11 cellular contexts compared by ENCODE assay signal in the genomic region with DNA sequence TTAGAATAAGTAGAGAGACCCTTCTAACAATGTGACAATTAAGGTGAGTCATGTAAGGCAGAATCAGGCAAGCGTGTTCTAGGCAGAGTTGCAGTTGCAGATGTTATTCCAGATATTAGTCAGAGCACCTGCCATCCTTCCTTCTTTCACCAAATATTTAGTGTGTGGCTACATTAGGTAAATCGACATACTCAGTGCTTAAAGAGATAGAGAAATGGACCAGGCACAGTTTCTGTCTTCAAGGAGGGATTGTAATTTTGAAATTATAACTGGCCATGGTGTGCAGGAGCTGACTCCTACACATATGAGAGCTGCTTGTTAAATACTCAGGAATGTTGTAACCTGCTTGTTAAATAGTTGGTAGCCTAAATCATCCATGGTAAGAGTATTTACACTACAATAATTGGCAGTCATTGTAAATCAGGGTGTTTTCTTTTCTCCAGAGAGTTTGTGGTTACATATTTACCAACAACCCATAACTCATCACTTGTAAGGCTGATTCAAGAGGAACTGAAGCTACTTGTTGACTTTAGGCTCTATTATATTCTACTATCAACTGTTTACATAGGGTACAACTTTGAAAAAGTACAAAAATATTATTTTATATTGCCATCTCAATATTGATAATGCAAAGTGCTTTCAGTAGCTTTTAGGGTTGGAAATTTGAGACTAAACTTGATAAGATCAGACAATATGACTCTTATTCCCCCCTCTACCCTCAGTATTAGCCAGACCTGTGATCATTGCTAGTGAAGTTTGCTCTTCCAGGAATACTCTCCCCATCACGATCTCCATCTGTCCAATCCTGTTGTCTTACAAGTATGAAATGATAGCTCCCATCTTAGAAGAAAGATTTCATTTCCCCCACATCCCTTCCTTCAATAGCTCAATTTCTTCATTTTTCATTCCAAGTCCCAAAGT.
A peak's percentile ranks its signal among the peaks of the same experiment; 100 is the strongest.
DNase-seq lines count a peak whose midpoint lies in the region; ATAC-seq lines count a peak whose summit lies in the region.
"Had no signal": no experiment of that assay in that cellular context is flagged by ENCODE, and none has a peak within 500 bp of the region (broad histone marks: within the 10 kb centered on the region; RNA-seq: fewer than 3 reads in every experiment).

No MANE protein-coding gene starts in this region.

- H3K4me1 Mint-ChIP-seq in activated naive CD4-positive, alpha-beta T cell treated with anti-CD3 and anti-CD28 coated beads, Interleukin-2, amount 10 ng/mL, durations not matched to agents 7 days and 5 days = no peaks in the 10 kb centered on the region
- no peaks in the 10 kb centered on the region for H3K4me1 Mint-ChIP-seq in activated CD8-positive, alpha-beta memory T cell treated with anti-CD3 and anti-CD28 coated beads, Interleukin-2, amount 10 ng/mL, durations not matched to agents 7 days and 5 days
- H3K4me1 Mint-ChIP-seq: memory B cell had no signal

- CTCF ChIA-PET in activated naive CD4-positive, alpha-beta T cell treated with anti-CD3 and anti-CD28 coated beads, Interleukin-2, amount 10 ng/mL, durations not matched to agents 7 days and 5 days (lab: Charles Lee) = no interaction called here
- CTCF ChIA-PET in activated CD8-positive, alpha-beta memory T cell treated with anti-CD3 and anti-CD28 coated beads, Interleukin-2, amount 10 ng/mL, durations not matched to agents 7 days and 5 days (lab: Charles Lee) = no interaction called here

- DNase-seq in EH (ENCODE audit: low read depth) (peak; percentile 60), SHP77 (lab: John Stamatoyannopoulos, UW) (peak; percentile 11 to 12), NCI-H1436 treated with DMSO at 0.1 percent for 48 hours (lab: John Stamatoyannopoulos, UW) (no peak), HUDEP-2 (lab: John Stamatoyannopoulos, UW; ENCODE audit: unreplicated experiment in 76 of 76) (no peak)
- DNase-seq in activated naive CD4-positive, alpha-beta T cell treated with anti-CD3 and anti-CD28 coated beads, Interleukin-2, amount 10 ng/mL, durations not matched to agents 7 days and 5 days = no peak
- no peak for DNase-seq in activated CD8-positive, alpha-beta memory T cell treated with anti-CD3 and anti-CD28 coated beads, Interleukin-2, amount 10 ng/mL, durations not matched to agents 7 days and 5 days
- DNase-seq: caudate nucleus; stimulated activated CD4-positive, alpha-beta T cell treated with anti-CD3 and anti-CD28 coated beads, Interleukin-1b, Interleukin-23, amount 100 ng/mL, for 48 hours had no signal

- no peaks in the 10 kb centered on the region for H3K9me3 Mint-ChIP-seq in activated naive CD4-positive, alpha-beta T cell treated with anti-CD3 and anti-CD28 coated beads, Interleukin-2, amount 10 ng/mL, durations not matched to agents 7 days and 5 days
- H3K9me3 Mint-ChIP-seq in activated CD8-positive, alpha-beta memory T cell treated with anti-CD3 and anti-CD28 coated beads, Interleukin-2, amount 10 ng/mL, durations not matched to agents 7 days and 5 days (ENCODE audit: low read depth) = no peaks in the 10 kb centered on the region
- H3K9me3 Mint-ChIP-seq: memory B cell had no signal

- H3K27ac Mint-ChIP-seq in activated naive CD4-positive, alpha-beta T cell treated with anti-CD3 and anti-CD28 coated beads, Interleukin-2, amount 10 ng/mL, durations not matched to agents 7 days and 5 days = no peak overlapping the region
- H3K27ac Mint-ChIP-seq in activated CD8-positive, alpha-beta memory T cell treated with anti-CD3 and anti-CD28 coated beads, Interleukin-2, amount 10 ng/mL, durations not matched to agents 7 days and 5 days = no peak overlapping the region
- H3K27ac Mint-ChIP-seq: memory B cell had no signal

- no peaks in the 10 kb centered on the region for H3K36me3 Mint-ChIP-seq in activated naive CD4-positive, alpha-beta T cell treated with anti-CD3 and anti-CD28 coated beads, Interleukin-2, amount 10 ng/mL, durations not matched to agents 7 days and 5 days
- H3K36me3 Mint-ChIP-seq in activated CD8-positive, alpha-beta memory T cell treated with anti-CD3 and anti-CD28 coated beads, Interleukin-2, amount 10 ng/mL, durations not matched to agents 7 days and 5 days = no peaks in the 10 kb centered on the region
- H3K36me3 Mint-ChIP-seq: memory B cell had no signal

- H3K27me3 Mint-ChIP-seq in activated naive CD4-positive, alpha-beta T cell treated with anti-CD3 and anti-CD28 coated beads, Interleukin-2, amount 10 ng/mL, durations not matched to agents 7 days and 5 days = no peaks in the 10 kb centered on the region
- no peaks in the 10 kb centered on the region for H3K27me3 Mint-ChIP-seq in activated CD8-positive, alpha-beta memory T cell treated with anti-CD3 and anti-CD28 coated beads, Interleukin-2, amount 10 ng/mL, durations not matched to agents 7 days and 5 days
- H3K27me3 Mint-ChIP-seq: memory B cell had no signal

- ATAC-seq in GM19395 (IDR thresholded peaks at IDR 0.05; ENCODE audit: unreplicated experiment) (peak; percentile 95), HG03039 (IDR thresholded peaks at IDR 0.05; ENCODE audit: unreplicated experiment) (peak; percentile 96)
- no peak for ATAC-seq in activated CD8-positive, alpha-beta memory T cell treated with anti-CD3 and anti-CD28 coated beads, Interleukin-2, amount 10 ng/mL, durations not matched to agents 7 days and 5 days

- H3K4me3 Mint-ChIP-seq in activated naive CD4-positive, alpha-beta T cell treated with anti-CD3 and anti-CD28 coated beads, Interleukin-2, amount 10 ng/mL, durations not matched to agents 7 days and 5 days = no peak overlapping the region
- no peak overlapping the region for H3K4me3 Mint-ChIP-seq in activated CD8-positive, alpha-beta memory T cell treated with anti-CD3 and anti-CD28 coated beads, Interleukin-2, amount 10 ng/mL, durations not matched to agents 7 days and 5 days
- H3K4me3 Mint-ChIP-seq: memory B cell had no signal

Comparison
In these comparisons a context has a peak if more than half of its experiments do, and no peak if none do; other contexts are left out.
1. DNase-seq: peak in EH (single experiment) and SHP77 (2 of 2); none in activated naive CD4-positive, alpha-beta T cell treated with anti-CD3 and anti-CD28 coated beads, Interleukin-2, amount 10 ng/mL, durations not matched to agents 7 days and 5 days (single experiment), activated CD8-positive, alpha-beta memory T cell treated with anti-CD3 and anti-CD28 coated beads, Interleukin-2, amount 10 ng/mL, durations not matched to agents 7 days and 5 days (single experiment), NCI-H1436 treated with DMSO at 0.1 percent for 48 hours (single experiment) and HUDEP-2 (0 of 76).